ENCODE assay signal across 17 cellular contexts in the genomic region with DNA sequence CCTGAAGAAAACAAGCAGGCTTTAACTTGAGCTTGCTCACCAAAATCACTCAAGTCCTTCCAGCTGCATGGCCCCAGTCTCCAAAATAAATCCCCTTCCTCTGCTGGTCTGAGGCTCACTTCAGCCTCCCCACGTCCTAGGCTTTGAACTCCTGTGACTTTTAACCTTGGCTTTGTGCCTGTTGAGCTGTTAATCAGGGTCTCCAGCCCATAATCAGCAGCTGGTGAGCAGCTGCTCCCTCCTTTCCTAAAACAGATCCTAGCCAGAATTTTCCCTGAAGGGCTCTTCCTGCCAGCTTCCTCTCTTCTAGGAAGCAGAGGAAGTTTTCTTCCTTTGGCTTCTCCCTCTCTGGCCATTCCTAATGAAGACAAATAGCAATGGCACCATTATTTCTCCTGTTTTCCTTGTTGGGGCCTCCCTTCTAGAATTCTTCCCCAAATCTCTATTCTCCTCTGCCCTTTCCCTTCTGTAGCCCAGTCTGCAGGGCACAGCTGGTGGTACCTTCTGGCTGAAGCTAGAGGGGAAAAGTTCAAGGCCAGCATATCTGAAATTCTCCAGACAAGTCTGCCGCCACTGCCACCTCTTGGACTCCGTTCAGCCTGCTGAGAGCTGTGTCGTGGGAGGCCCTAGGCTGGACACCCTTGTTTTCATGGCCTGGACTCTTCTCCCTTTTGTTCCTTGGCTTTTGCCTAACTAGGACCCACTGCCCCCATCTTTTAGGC.
DNase-seq lines count a peak whose midpoint lies in the region; FAIRE-seq and TF ChIP-seq lines count a peak whose summit lies in the region.
"Had no signal": no experiment of that assay in that cellular context is flagged by ENCODE, and none has a peak within 500 bp of the region (broad histone marks: within the 10 kb centered on the region; RNA-seq: fewer than 3 reads in every experiment).

No MANE protein-coding gene starts in this region.

- H4K91ac ChIP-seq in H1 (replicated peaks; ENCODE audit: insufficient read length, low read length) = no peak overlapping the region

- no peak overlapping the region for H2BK12ac ChIP-seq in H1 (ENCODE audit: low read depth, low read length)

- no peak overlapping the region for H2BK15ac ChIP-seq in H1 (ENCODE audit: low read length)

- 0 out of 2 replicates have a peak, but pooled peaks cover 2% of the 10 kb centered on the region for H3K23me2 ChIP-seq in H1 (ENCODE audit: low read depth, low read length)

- no peak overlapping the region for H2AFZ ChIP-seq in H1 (ENCODE audit: low read length)

- H3K14ac ChIP-seq in H1 (ENCODE audit: insufficient read length) = no peak overlapping the region

- H3K4me1 Mint-ChIP-seq in nephron = peaks cover 71% of the 10 kb centered on the region
- H3K4me1 Mint-ChIP-seq: activated CD4-positive, alpha-beta T cell treated with anti-CD3 and anti-CD28 coated beads, Interleukin-2, amount 10 ng/mL, durations not matched to agents 24 days and 14 days; central memory CD8-positive, alpha-beta T cell had no signal

- no peaks in the 10 kb centered on the region for H3K79me2 ChIP-seq in H1 (ENCODE audit: control insufficient read depth in 1 of 2, insufficient read depth in 2 of 2, low read length in 2 of 2)

- TF ChIP-seq RAD21 in H1 (IDR thresholded peaks at IDR 0.05 in 1 of 2, conservative IDR thresholded peaks at IDR 0.05 in 1 of 2; ENCODE audit: low read depth in 2 of 2, low read length in 2 of 2) = no peak

- DNase-seq in WERI-Rb-1 (peak; percentile 18), H1 (ENCODE audit: low read depth in 1 of 2, low spot score in 2 of 2) (no peak), testis (peak; percentile 54), T-helper 2 cell (no peak), BE2C (no peak), GM10248 (ENCODE audit: extremely low spot score) (no peak)
- DNase-seq: activated CD4-positive, alpha-beta T cell treated with anti-CD3 and anti-CD28 coated beads, Interleukin-2, amount 10 ng/mL, durations not matched to agents 24 days and 14 days; AML-193; effector CD8-positive, alpha-beta T cell; head of caudate nucleus; NCI-H2081; NCI-H774; stimulated activated naive CD8-positive, alpha-beta T cell treated with anti-CD3 and anti-CD28 coated beads, Interleukin-15, Interleukin-2, amounts not matched to agents 100 U/mL and 50 U/mL, for 24 hours had no signal

- intact Hi-C loops in testis (cut with DNase I; ENCODE audit: low total_unique reads) = no loop called here

- H3K27ac ChIP-seq in WERI-Rb-1 (peak overlapping the region; percentile 22; the same call in 1 of the 2 replicates), H1 (ENCODE audit: low read depth, low read length) (no peak overlapping the region), testis (peak overlapping the region; percentile 15 to 29)

- peaks cover 2% of the 10 kb centered on the region for H3K9me3 Mint-ChIP-seq in nephron
- H3K9me3 Mint-ChIP-seq: central memory CD8-positive, alpha-beta T cell; memory B cell had no signal

- H3K56ac ChIP-seq in H1 (replicated peaks; ENCODE audit: insufficient read length, low read depth, low read length) = no peak overlapping the region

- WGBS in H1 (ENCODE audit: extremely low coverage in 1 of 2, insufficient coverage in 1 of 2, insufficient read length in 1 of 2, insufficient replicate concordance in 2 of 2, low coverage in 1 of 2, low lambda C conversion rate in 2 of 2, missing lambda C conversion rate in 1 of 2), 2 experiments = 81% methylated on average over 4 of the region's 4 CpGs; no CpG with 5 or more reads in 1 of the 2 experiments
- WGBS in testis, 2 donors = 35 to 52% methylated on average over 4 of the region's 4 CpGs

- H3K4me1 ChIP-seq in H1 (replicated peaks in 1 of 4; ENCODE audit: control insufficient read depth in 3 of 4, insufficient read depth in 4 of 4, low read length in 3 of 4) (peaks cover 0 to 9% (median 7%) of the 10 kb centered on the region in 4 experiments; a peak in 4 of 7 replicates), testis (peaks cover 10% of the 10 kb centered on the region), BE2C (peaks cover 8% of the 10 kb centered on the region; the same call in 1 of the 2 replicates)

- POLR2A ChIA-PET in H1 (lab: Charles Lee; ENCODE audit: partially characterized antibody) (no interaction called here), GM10248 (lab: Yijun Ruan, JAX) (no interaction called here)

- H3K23ac ChIP-seq in H1 (ENCODE audit: insufficient read length) = no peak overlapping the region

- H3K27me3 Mint-ChIP-seq in nephron (ENCODE audit: low read depth) = peaks cover 3% of the 10 kb centered on the region
- H3K27me3 Mint-ChIP-seq: activated CD4-positive, alpha-beta T cell treated with anti-CD3 and anti-CD28 coated beads, Interleukin-2, amount 10 ng/mL, durations not matched to agents 24 days and 14 days had no signal

- peak overlapping the region; percentile 89 to 94 (median 92) for H3K27ac Mint-ChIP-seq in nephron
- H3K27ac Mint-ChIP-seq: activated CD4-positive, alpha-beta T cell treated with anti-CD3 and anti-CD28 coated beads, Interleukin-2, amount 10 ng/mL, durations not matched to agents 24 days and 14 days; memory B cell had no signal

- CTCF ChIA-PET in H1 (lab: Charles Lee; ENCODE audit: partially characterized antibody) = interaction anchor here (1.2 to 1.5 kb wide), 2 partner anchors 289 to 294 kb away, joined by 3 read pairs; no protein-coding TSS in a partner anchor
- CTCF ChIA-PET in GM10248 (lab: Yijun Ruan, JAX) = no interaction called here

- no peak overlapping the region for H3K9ac ChIP-seq in H1 (replicated peaks in 1 of 4; ENCODE audit: extremely low read depth in 1 of 4, low read depth in 3 of 4, low read length in 3 of 4)

- peaks cover 3% of the 10 kb centered on the region for H3K36me3 Mint-ChIP-seq in nephron (ENCODE audit: low read depth)
- H3K36me3 Mint-ChIP-seq: memory B cell had no signal

- no peak for TF ChIP-seq POLR2A in H1 (IDR thresholded peaks at IDR 0.05; ENCODE audit: control extremely low read depth in 1 of 2, low read depth in 2 of 2, low read length in 2 of 2)
- TF ChIP-seq POLR2A in testis (IDR thresholded peaks at IDR 0.05) = no peak

- no peak for TF ChIP-seq EP300 in H1 (IDR thresholded peaks at IDR 0.05; ENCODE audit: borderline replicate concordance in 1 of 2, low read depth in 2 of 2, low read length in 2 of 2)

- H2BK20ac ChIP-seq in H1 (ENCODE audit: low read length) = 0 out of 2 replicates have a peak overlapping the region, but pooled peaks have one; percentile 34

- H3K4me3 ChIP-seq in WERI-Rb-1 (ENCODE audit: low read depth, low read length) = no peak overlapping the region
- no peak overlapping the region for H3K4me3 ChIP-seq in H1 (ENCODE audit: extremely low read depth in 1 of 4, insufficient read depth in 2 of 4, low read depth in 3 of 4, low read length in 4 of 4)
- no peak overlapping the region for H3K4me3 ChIP-seq in testis
- H3K4me3 ChIP-seq in BE2C (ENCODE audit: low read depth, low read length) = no peak overlapping the region

- no peak overlapping the region for H2AK5ac ChIP-seq in H1 (ENCODE audit: low read depth, low read length)

- TF ChIP-seq CTCF in WERI-Rb-1 (IDR thresholded peaks at IDR 0.05; ENCODE audit: low read depth, low read length) = no peak
- no peak for TF ChIP-seq CTCF in H1 (IDR thresholded peaks at IDR 0.05; ENCODE audit: control extremely low read depth in 1 of 3, insufficient read depth in 1 of 3, low read depth in 1 of 3, low read length in 3 of 3)
- no peak for TF ChIP-seq CTCF in nephron (IDR thresholded peaks at IDR 0.05; ENCODE audit: unreplicated experiment in 3 of 3)
- no peak for TF ChIP-seq CTCF in testis (IDR thresholded peaks at IDR 0.05)
- TF ChIP-seq CTCF in BE2C (IDR thresholded peaks at IDR 0.05; ENCODE audit: low read depth, low read length) = no peak
- TF ChIP-seq CTCF in GM10248 (IDR thresholded peaks at IDR 0.05; ENCODE audit: control extremely low read depth, extremely low read depth, low read depth, missing control alignments) = no peak

- no peak overlapping the region for H2BK120ac ChIP-seq in H1 (replicated peaks; ENCODE audit: low read depth, low read length)

- no peak overlapping the region for H3K18ac ChIP-seq in H1 (ENCODE audit: extremely low read depth, low read length)

- H3K4me2 ChIP-seq in H1 (ENCODE audit: insufficient read depth in 1 of 2, low read depth in 2 of 2, low read length in 2 of 2) = no peak overlapping the region

- no peak overlapping the region for H4K5ac ChIP-seq in H1 (ENCODE audit: insufficient read length, low read depth, low read length)

- H3K4ac ChIP-seq in H1 (replicated peaks; ENCODE audit: insufficient read length, low read depth, low read length) = no peak overlapping the region

- FAIRE-seq in H1 (lab: Jason Lieb, UNC) = no peak
- FAIRE-seq: H54 had no signal

- H3K4me3 Mint-ChIP-seq in nephron = peak overlapping the region in 2 of 3 experiments; percentile 60 to 65
- H3K4me3 Mint-ChIP-seq: activated CD4-positive, alpha-beta T cell treated with anti-CD3 and anti-CD28 coated beads, Interleukin-2, amount 10 ng/mL, durations not matched to agents 24 days and 14 days; central memory CD8-positive, alpha-beta T cell; memory B cell had no signal

- H2BK5ac ChIP-seq in H1 (ENCODE audit: low read depth, low read length) = no peak overlapping the region

- no peaks in the 10 kb centered on the region for H3K9me3 ChIP-seq in WERI-Rb-1 (ENCODE audit: severe bottlenecking)
- H3K9me3 ChIP-seq in H1 (ENCODE audit: insufficient read depth in 2 of 2, low read depth in 1 of 2, low read length in 1 of 2) = no peaks in the 10 kb centered on the region
- no peaks in the 10 kb centered on the region for H3K9me3 ChIP-seq in testis
- H3K9me3 ChIP-seq in BE2C = no peaks in the 10 kb centered on the region; the same call in 1 of the 2 replicates

- H3K79me1 ChIP-seq in H1 (ENCODE audit: low read depth, low read length) = no peaks in the 10 kb centered on the region

- H3K27me3 ChIP-seq in WERI-Rb-1 (ENCODE audit: insufficient read depth, low read depth, severe bottlenecking) (no peaks in the 10 kb centered on the region), H1 (replicated peaks in 1 of 4; ENCODE audit: control insufficient read depth in 3 of 4, extremely low read depth in 1 of 4, insufficient read depth in 3 of 4, low read length in 3 of 4) (no peaks in the 10 kb centered on the region; a peak in 1 of 7 replicates), testis (no peaks in the 10 kb centered on the region), BE2C (no peaks in the 10 kb centered on the region)

- no peak overlapping the region for H4K8ac ChIP-seq in H1 (ENCODE audit: extremely low read depth, insufficient read depth, low read length)

- H3K36me3 ChIP-seq in WERI-Rb-1 = no peaks in the 10 kb centered on the region
- no peaks in the 10 kb centered on the region for H3K36me3 ChIP-seq in H1 (ENCODE audit: control insufficient read depth in 2 of 4, insufficient read depth in 4 of 4, low read length in 3 of 4)
- H3K36me3 ChIP-seq in testis (ENCODE audit: low read depth, missing control alignments) = no peaks in the 10 kb centered on the region
- H3K36me3 ChIP-seq in BE2C = no peaks in the 10 kb centered on the region

- no peaks in the 10 kb centered on the region for H4K20me1 ChIP-seq in H1 (replicated peaks in 1 of 2; ENCODE audit: control insufficient read depth in 1 of 2, insufficient read depth in 2 of 2, low read length in 2 of 2)

TF ChIP-seq in H1, 55 proteins besides CTCF, POLR2A, EP300 and RAD21 (continues in another document):
- TF ChIP-seq SIRT6 (IDR thresholded peaks at IDR 0.05; ENCODE audit: low read length) (no peak), POLR2AphosphoS5 (IDR thresholded peaks at IDR 0.05; ENCODE audit: low read depth, low read length) (no peak)

Comparison
In these comparisons a context has a peak if more than half of its experiments do, and no peak if none do; other contexts are left out.
1. DNase-seq: peak in WERI-Rb-1 (single experiment) and testis (single experiment); none in H1 (0 of 2), T-helper 2 cell (0 of 5), BE2C (single experiment) and GM10248 (single experiment).